ENCODE assay signal across 10 cellular contexts in genomic region chr20:57433658-57434389, GRCh38. TPM values are rescaled to one million over a fixed set of nuclear protein-coding genes. Genes with fewer than 3 reads are reported as not detected.
DNase-seq lines count a peak whose midpoint lies in the region; ATAC-seq and TF ChIP-seq lines count a peak whose summit lies in the region.
"Had no signal": no experiment of that assay in that cellular context is flagged by ENCODE, and none has a peak within 500 bp of the region (broad histone marks: within the 10 kb centered on the region; RNA-seq: fewer than 3 reads in every experiment).

No MANE protein-coding gene starts in this region.

- H3K36me3 Mint-ChIP-seq in CD8-positive, alpha-beta T cell = no peaks in the 10 kb centered on the region
- H3K36me3 Mint-ChIP-seq in activated T-helper 17 cell treated with anti-CD3 and anti-CD28 coated beads, Interleukin-2, amount 50 U/mL, for 72 hours (ENCODE audit: low read depth) = no peaks in the 10 kb centered on the region
- no peaks in the 10 kb centered on the region for H3K36me3 Mint-ChIP-seq in naive B cell

- POLR2A ChIA-PET in CD8-positive, alpha-beta T cell (lab: Charles Lee) = interaction anchor here (0.6 to 6.2 kb wide), 6 partner anchors 16 to 43 kb away, joined by 3 to 57 read pairs (median 9); partner anchors contain the start of gene RBM38

- no peaks in the 10 kb centered on the region for H3K9me3 Mint-ChIP-seq in CD8-positive, alpha-beta T cell
- no peaks in the 10 kb centered on the region for H3K9me3 Mint-ChIP-seq in activated T-helper 17 cell treated with anti-CD3 and anti-CD28 coated beads, Interleukin-2, amount 50 U/mL, for 72 hours
- peaks cover 0 to 2% (median 0%) of the 10 kb centered on the region in 7 donors for H3K9me3 Mint-ChIP-seq in naive B cell

- H3K9me3 ChIP-seq in CD8-positive, alpha-beta T cell (ENCODE audit: low read length) = no peaks in the 10 kb centered on the region

- intact Hi-C loops in CD8-positive, alpha-beta T cell (cut with DNase I, micrococcal nuclease) = loop anchor here (1.0 to 2.0 kb wide), 4 partner anchors 36 to 53 kb away; no protein-coding TSS in a partner anchor

- no peak for TF ChIP-seq CTCF in CD8-positive, alpha-beta T cell (IDR thresholded peaks at IDR 0.05)

- no peak overlapping the region for H3K4me3 ChIP-seq in CD8-positive, alpha-beta T cell (ENCODE audit: low read depth, low read length)
- H3K4me3 ChIP-seq: GM23248, SK-N-MC had no signal

- H3K27me3 ChIP-seq in CD8-positive, alpha-beta T cell (ENCODE audit: insufficient read depth, low read length) = no peaks in the 10 kb centered on the region

- peak overlapping the region; percentile 2 for H3K27ac ChIP-seq in CD8-positive, alpha-beta T cell (ENCODE audit: low read depth, low read length)
- H3K27ac ChIP-seq: GM23248, SK-N-MC had no signal

- CTCF ChIA-PET in CD8-positive, alpha-beta T cell (lab: Charles Lee) = interaction anchor here (1.3 to 5.8 kb wide), 4 partner anchors 25 to 54 kb away, joined by 3 to 58 read pairs (median 48); partner anchors contain the start of gene RBM38

- peaks cover 64% of the 10 kb centered on the region for H3K4me1 Mint-ChIP-seq in CD8-positive, alpha-beta T cell (ENCODE audit: low read depth)
- peaks cover 33% of the 10 kb centered on the region for H3K4me1 Mint-ChIP-seq in activated T-helper 17 cell treated with anti-CD3 and anti-CD28 coated beads, Interleukin-2, amount 50 U/mL, for 72 hours
- H3K4me1 Mint-ChIP-seq in naive B cell = peaks cover 53 to 88% (median 86%) of the 10 kb centered on the region in 3 donors

- no peaks in the 10 kb centered on the region for H3K36me3 ChIP-seq in CD8-positive, alpha-beta T cell (ENCODE audit: insufficient read depth, low read length)

- no peaks in the 10 kb centered on the region for H3K27me3 Mint-ChIP-seq in CD8-positive, alpha-beta T cell (ENCODE audit: low read depth)
- no peaks in the 10 kb centered on the region for H3K27me3 Mint-ChIP-seq in activated T-helper 17 cell treated with anti-CD3 and anti-CD28 coated beads, Interleukin-2, amount 50 U/mL, for 72 hours
- no peaks in the 10 kb centered on the region for H3K27me3 Mint-ChIP-seq in naive B cell

- peak; percentile 45 for ATAC-seq in CD8-positive, alpha-beta T cell
- peak; percentile 69 for ATAC-seq in activated T-helper 17 cell treated with anti-CD3 and anti-CD28 coated beads, Interleukin-2, amount 50 U/mL, for 72 hours (replicated peaks)
- peak; percentile 29 to 35 for ATAC-seq in naive B cell (ENCODE audit: low read depth in 2 of 2)

- peak in 3 of 7 experiments; percentile 25 to 50 (median 33) for DNase-seq in CD8-positive, alpha-beta T cell
- peak; percentile 26 for DNase-seq in M059J (ENCODE audit: low read depth)
- peak; percentile 35 for DNase-seq in naive B cell
- no peak for DNase-seq in HuH-7.5 (ENCODE audit: low spot score)
- DNase-seq in NOMO-1 treated with dmso at 0.1 percent for 144 hours (lab: John Stamatoyannopoulos, UW; ENCODE audit: unreplicated experiment) = no peak
- no peak for DNase-seq in NCI-H82 (lab: John Stamatoyannopoulos, UW)
- no peak for DNase-seq in DMS153 (lab: John Stamatoyannopoulos, UW)

- peak overlapping the region; percentile 46 for H3K4me3 Mint-ChIP-seq in CD8-positive, alpha-beta T cell
- H3K4me3 Mint-ChIP-seq in activated T-helper 17 cell treated with anti-CD3 and anti-CD28 coated beads, Interleukin-2, amount 50 U/mL, for 72 hours = peak overlapping the region; percentile 74
- peak overlapping the region; percentile 60 to 90 (median 76) for H3K4me3 Mint-ChIP-seq in naive B cell

- H3K27ac Mint-ChIP-seq in CD8-positive, alpha-beta T cell = peak overlapping the region; percentile 67
- peak overlapping the region; percentile 87 for H3K27ac Mint-ChIP-seq in activated T-helper 17 cell treated with anti-CD3 and anti-CD28 coated beads, Interleukin-2, amount 50 U/mL, for 72 hours
- H3K27ac Mint-ChIP-seq in naive B cell = peak overlapping the region; percentile 85 to 98 (median 88)

- H3K4me1 ChIP-seq in CD8-positive, alpha-beta T cell (ENCODE audit: insufficient read depth, low read length) = peaks cover 55% of the 10 kb centered on the region

RNA-seq across cellular contexts. Expression of gene RBM38, which starts 42.6 kb away (rescaled TPM):
- 100 to 1,000 TPM; 739 to 743 TPM for total RNA-seq in CD8-positive, alpha-beta T cell
- 14.0 and 16.1 TPM in 2 replicates for total RNA-seq in M059J (2014; rRNA removed; shearing (Covaris generic))
- total RNA-seq in activated T-helper 17 cell treated with anti-CD3 and anti-CD28 coated beads, Interleukin-2, amount 50 U/mL, for 72 hours = 10 to 100 TPM; 63.0 to 64.3 TPM
- polyA plus RNA-seq in naive B cell (ENCODE audit: low read depth in 6 of 6) = 100 to 1,000 TPM in 5 of 6 donors, 10 to 100 TPM in 1; 80.1 to 189 (median 157) TPM

Comparison
In these comparisons a context has a peak if more than half of its experiments do, and no peak if none do; other contexts are left out.
1. DNase-seq: peak in M059J (single experiment) and naive B cell (single experiment); none in HuH-7.5 (single experiment), NOMO-1 treated with dmso at 0.1 percent for 144 hours (single experiment), NCI-H82 (single experiment) and DMS153 (single experiment).
2. RNA of gene RBM38, which starts 42.6 kb away (total RNA-seq): 739 to 743 TPM in CD8-positive, alpha-beta T cell; 63.0 to 64.3 TPM in activated T-helper 17 cell treated with anti-CD3 and anti-CD28 coated beads, Interleukin-2, amount 50 U/mL, for 72 hours and 14.0 to 16.1 TPM in M059J; every median in the first group is over 10 times any median in the second.
3. Peak in every context shown above with its lines, with median percentiles within 50 percentile points of each other: ATAC-seq, H3K27ac Mint-ChIP-seq and H3K4me3 Mint-ChIP-seq.